8 cellular contexts compared by ENCODE assay signal in the genomic region with DNA sequence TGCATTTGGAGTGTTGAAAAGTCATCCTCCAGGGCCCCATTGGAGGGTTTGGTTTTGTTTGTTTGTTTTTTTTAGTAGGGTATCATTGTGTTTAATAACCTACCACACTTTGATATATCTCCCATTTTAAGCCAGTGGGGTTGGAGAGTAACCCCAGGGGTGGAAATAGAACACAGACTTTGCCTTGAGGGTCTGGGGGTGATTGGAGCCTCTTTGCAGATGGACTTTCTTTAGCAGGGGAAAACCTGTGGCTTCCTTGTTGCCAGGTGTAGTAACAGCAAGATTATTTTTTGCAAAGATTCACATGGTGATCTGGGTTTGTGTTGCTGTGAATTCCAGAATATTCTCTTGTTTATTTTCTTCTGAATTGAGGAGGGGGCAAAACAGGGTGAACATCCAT. TPM values are rescaled to one million over a fixed set of nuclear protein-coding genes. Genes with fewer than 3 reads are reported as not detected.
DNase-seq lines count a peak whose midpoint lies in the region; ATAC-seq, FAIRE-seq and TF ChIP-seq lines count a peak whose summit lies in the region.

No MANE protein-coding gene starts in this region.

- H3K4me3 ChIP-seq in adipocyte (ENCODE audit: low read length) (peak overlapping the region; percentile 90), HepG2 (replicated peaks in 1 of 3; ENCODE audit: insufficient read depth in 1 of 3, low read depth in 2 of 3, low read length in 3 of 3) (peak overlapping the region; percentile 90 to 94 (median 94)), tibial artery (peak overlapping the region; percentile 83 to 93)

- intact Hi-C loops in HepG2 (cut with micrococcal nuclease; ENCODE audit: unreplicated experiment) (loop anchor here (5.0 kb wide), 1 partner anchor 46 kb away; no protein-coding TSS in a partner anchor), tibial artery (cut with DNase I; ENCODE audit: low total_unique reads) (loop anchor here (5.0 kb wide), 1 partner anchor 66 kb away; no protein-coding TSS in a partner anchor)

- H3K36me3 ChIP-seq in adipocyte (ENCODE audit: control insufficient read depth, insufficient read depth, low read length, severe bottlenecking) (no peaks in the 10 kb centered on the region), HepG2 (replicated peaks in 1 of 2; ENCODE audit: control insufficient read depth in 1 of 2, insufficient read depth in 2 of 2, low read length in 2 of 2) (peaks cover 0 to 2% of the 10 kb centered on the region in 2 experiments; a peak in 2 of 5 replicates), tibial artery (no peaks in the 10 kb centered on the region)

- peak overlapping the region; percentile 83 for H3K4me2 ChIP-seq in HepG2 (ENCODE audit: low read depth, low read length)

- H3K27me3 Mint-ChIP-seq in activated CD8-positive, alpha-beta memory T cell treated with anti-CD3 and anti-CD28 coated beads, Interleukin-2, amount 10 ng/mL, durations not matched to agents 7 days and 5 days: no peaks in the 10 kb centered on the region

- H3K9me3 ChIP-seq in adipocyte (ENCODE audit: control insufficient read depth, low read length) (no peaks in the 10 kb centered on the region), HepG2 (ENCODE audit: low read length) (no peaks in the 10 kb centered on the region), tibial artery (no peaks in the 10 kb centered on the region)

- POLR2A ChIA-PET in HepG2 (lab: Yijun Ruan, JAX): interaction anchor here (0.8 to 2.7 kb wide), 6 partner anchors 9 to 78 kb away, joined by 3 to 14 read pairs (median 4); partner anchors contain the start of gene CEP20

- TF ChIP-seq CTCF in HepG2 (CRISPR knock-in tag; IDR thresholded peaks at IDR 0.05) (no peak), tibial artery (IDR thresholded peaks at IDR 0.05) (no peak)

- H2AFZ ChIP-seq in HepG2 (ENCODE audit: low read length): no peak overlapping the region

- peaks cover 23% of the 10 kb centered on the region for H3K36me3 Mint-ChIP-seq in activated CD8-positive, alpha-beta memory T cell treated with anti-CD3 and anti-CD28 coated beads, Interleukin-2, amount 10 ng/mL, durations not matched to agents 7 days and 5 days

- no peak for TF ChIP-seq POLR2A in HepG2 (IDR thresholded peaks at IDR 0.05; ENCODE audit: insufficient read depth in 1 of 2, low read depth in 2 of 2, low read length in 2 of 2)

- in situ Hi-C loops in HepG2 (cut with HindIII; ENCODE audit: extremely low pct_ligation_motif_present, low pct_unique_long_range_greater_than_20kb): no loop called here

- no peak for FAIRE-seq in HepG2 (lab: Jason Lieb, UNC)

- H3K27ac ChIP-seq in HepG2 (ENCODE audit: extremely low read length, insufficient read depth, low read length): peak overlapping the region; percentile 11
- H3K27ac ChIP-seq in tibial artery: peak overlapping the region; percentile 74 to 87

- H3K27ac Mint-ChIP-seq in activated CD8-positive, alpha-beta memory T cell treated with anti-CD3 and anti-CD28 coated beads, Interleukin-2, amount 10 ng/mL, durations not matched to agents 7 days and 5 days: peak overlapping the region; percentile 97

- no peak for TF ChIP-seq EP300 in HepG2 (IDR thresholded peaks at IDR 0.05; ENCODE audit: low read depth in 2 of 2, low read length in 2 of 2)
- TF ChIP-seq EP300 in HepG2 (CRISPR knock-in tag; IDR thresholded peaks at IDR 0.05; ENCODE audit: borderline replicate concordance): no peak

- H3K4me1 Mint-ChIP-seq in activated CD8-positive, alpha-beta memory T cell treated with anti-CD3 and anti-CD28 coated beads, Interleukin-2, amount 10 ng/mL, durations not matched to agents 7 days and 5 days: peaks cover 51% of the 10 kb centered on the region

- ATAC-seq in activated CD8-positive, alpha-beta memory T cell treated with anti-CD3 and anti-CD28 coated beads, Interleukin-2, amount 10 ng/mL, durations not matched to agents 7 days and 5 days: no peak
- ATAC-seq in HepG2 (no peak), GM18909 (IDR thresholded peaks at IDR 0.05; ENCODE audit: poor library complexity, unreplicated experiment) (no peak)

- H3K9me3 Mint-ChIP-seq in activated CD8-positive, alpha-beta memory T cell treated with anti-CD3 and anti-CD28 coated beads, Interleukin-2, amount 10 ng/mL, durations not matched to agents 7 days and 5 days (ENCODE audit: low read depth): no peaks in the 10 kb centered on the region

- H3K4me1 ChIP-seq in adipocyte (ENCODE audit: control insufficient read depth, insufficient read depth, low read length) (peaks cover 48% of the 10 kb centered on the region), HepG2 (ENCODE audit: insufficient read depth, low read length) (peaks cover 72% of the 10 kb centered on the region), tibial artery (peaks cover 0 to 66% (median 28%) of the 10 kb centered on the region in 4 donors)

- DNase-seq in activated CD8-positive, alpha-beta memory T cell treated with anti-CD3 and anti-CD28 coated beads, Interleukin-2, amount 10 ng/mL, durations not matched to agents 7 days and 5 days: no peak
- DNase-seq in activated CD8-positive, alpha-beta memory T cell treated with anti-CD3 and anti-CD28 coated beads, Interleukin-2, amount 50 U/mL, for 48 hours: no peak
- DNase-seq in adipocyte (ENCODE audit: low read depth): no peak
- DNase-seq in HepG2 (ENCODE audit: low spot score): no peak
- DNase-seq in tibial artery: no peak
- DNase-seq in NCI-H226: no peak
- no peak for DNase-seq in activated CD8-positive, alpha-beta memory T cell treated with anti-CD3 and anti-CD28 coated beads for 24 hours

- no TSS peak for BruUV-seq in HepG2 (replicated peaks; lab: Mats Ljungman, UMichigan)

- no peaks in the 10 kb centered on the region for H3K27me3 ChIP-seq in adipocyte (replicated peaks; ENCODE audit: control insufficient read depth, insufficient read depth, low read length)
- H3K27me3 ChIP-seq in HepG2 (ENCODE audit: control insufficient read depth in 1 of 2, insufficient read depth in 2 of 2, low read length in 2 of 2): no peaks in the 10 kb centered on the region; a peak in 1 of 5 replicates
- H3K27me3 ChIP-seq in tibial artery: no peaks in the 10 kb centered on the region

- H3K4me3 Mint-ChIP-seq in activated CD8-positive, alpha-beta memory T cell treated with anti-CD3 and anti-CD28 coated beads, Interleukin-2, amount 10 ng/mL, durations not matched to agents 7 days and 5 days: peak overlapping the region; percentile 91

- H3K79me2 ChIP-seq in HepG2 (ENCODE audit: insufficient read depth, low read length): peaks cover 63% of the 10 kb centered on the region

- H3K9ac ChIP-seq in adipocyte (ENCODE audit: low read length): peak overlapping the region; percentile 95
- peak overlapping the region; percentile 84 for H3K9ac ChIP-seq in HepG2 (ENCODE audit: insufficient read depth, low read depth, low read length)

- no peak for TF ChIP-seq RAD21 in HepG2 (CRISPR knock-in tag; IDR thresholded peaks at IDR 0.05)

- CTCF ChIA-PET in activated CD8-positive, alpha-beta memory T cell treated with anti-CD3 and anti-CD28 coated beads, Interleukin-2, amount 10 ng/mL, durations not matched to agents 7 days and 5 days (lab: Charles Lee): interaction anchor here (0.9 to 3.1 kb wide), 4 partner anchors 9 to 94 kb away, joined by 3 to 11 read pairs (median 6); no protein-coding TSS in a partner anchor
- CTCF ChIA-PET in HepG2 (lab: Yijun Ruan, JAX; ENCODE audit: low intra/inter-chr PET ratio, low total read pairs): no interaction called here

- H4K20me1 ChIP-seq in HepG2 (ENCODE audit: insufficient read depth, low read length): peaks cover 40% of the 10 kb centered on the region

TF ChIP-seq in HepG2, 621 proteins besides CTCF, POLR2A, EP300 and RAD21 (continues in another document):
- peak; percentile 11; the same call in 1 of the 2 replicates for TF ChIP-seq KAT7 (CRISPR knock-in tag; IDR thresholded peaks at IDR 0.05; ENCODE audit: borderline replicate concordance)
- TF ChIP-seq SMYD3 (CRISPR knock-in tag; IDR thresholded peaks at IDR 0.05): 0 out of 2 replicates have a peak, but pooled peaks have one; percentile 23
- 0 out of 2 replicates have a peak, but pooled peaks have one; percentile 27 for TF ChIP-seq ZNF337 (CRISPR knock-in tag; IDR thresholded peaks at IDR 0.05; ENCODE audit: borderline replicate concordance, low read depth)
- TF ChIP-seq TARDBP (CRISPR knock-in tag; IDR thresholded peaks at IDR 0.05): peak; percentile 46; the same call in 1 of the 2 replicates
- no peak for TF ChIP-seq ZFX (CRISPR knock-in tag; IDR thresholded peaks at IDR 0.05; ENCODE audit: low read depth)
- TF ChIP-seq ZNF205 (CRISPR knock-in tag; IDR thresholded peaks at IDR 0.05): peak; percentile 12; the same call in 1 of the 2 replicates
- peak; percentile 2; the same call in 1 of the 2 replicates for TF ChIP-seq ZNF441 (CRISPR knock-in tag; IDR thresholded peaks at IDR 0.05; ENCODE audit: borderline replicate concordance)
- no peak for TF ChIP-seq GABPA (IDR thresholded peaks at IDR 0.05; ENCODE audit: low read depth, low read length)
- no peak for TF ChIP-seq GABPA (CRISPR knock-in tag; IDR thresholded peaks at IDR 0.05; ENCODE audit: low read depth)

RNA-seq across cellular contexts. Expression of gene ABCC1, which starts 1.5 kb away (rescaled TPM):
- 10 to 100 TPM; 54.9 to 76.8 TPM for total RNA-seq in activated CD8-positive, alpha-beta memory T cell treated with anti-CD3 and anti-CD28 coated beads, Interleukin-2, amount 10 ng/mL, durations not matched to agents 7 days and 5 days
- 10.2 and 13.0 TPM in 2 replicates for total RNA-seq in HepG2 (2016; rRNA removed; fragmentation: Illumina TruSeq; extraction: Trizol)
- 6.2 and 6.4 TPM in 2 replicates for total RNA-seq in HepG2 (2016; cell fraction: cytosol; rRNA removed; fragmentation: Illumina TruSeq; extraction: Trizol; ENCODE audit: low read depth)
- total RNA-seq in HepG2 (2016; cell fraction: insoluble cytoplasmic fraction; rRNA removed; fragmentation: Illumina TruSeq; extraction: Trizol): 8.4 and 12.8 TPM in 2 replicates
- total RNA-seq in HepG2 (2016; cell fraction: membrane; rRNA removed; fragmentation: Illumina TruSeq; extraction: Trizol): 7.7 and 8.5 TPM in 2 replicates
- 23.8 and 28.6 TPM in 2 replicates for total RNA-seq in HepG2 (2016; cell fraction: nucleus; rRNA removed; fragmentation: Illumina TruSeq; extraction: Trizol)
- polyA plus RNA-seq in HepG2 (2011; rRNA removed): 30.6 and 38.1 TPM in 2 replicates
- 14.1 and 14.7 TPM in 2 replicates for polyA plus RNA-seq in HepG2 (2011; cell fraction: cytosol; rRNA removed)
- 110 and 133 TPM in 2 replicates for polyA plus RNA-seq in HepG2 (2011; cell fraction: nucleus; rRNA removed)
- 23.1 and 36.8 TPM in 2 replicates for polyA plus RNA-seq in HepG2 (2012)
- 1.3 TPM in 2 replicates for polyA plus RNA-seq in HepG2 (2016; cell fraction: cytosol; fragmentation: Illumina TruSeq; extraction: Trizol; ENCODE audit: low read depth)
- polyA plus RNA-seq in HepG2 (2016; cell fraction: insoluble cytoplasmic fraction; fragmentation: Illumina TruSeq; extraction: Trizol; ENCODE audit: low read depth): 6.5 and 9.3 TPM in 2 replicates
- 2.5 and 3.5 TPM in 2 replicates for polyA plus RNA-seq in HepG2 (2016; cell fraction: membrane; fragmentation: Illumina TruSeq; extraction: Trizol; ENCODE audit: low read depth)
- polyA plus RNA-seq in HepG2 (2016; cell fraction: nucleus; fragmentation: Illumina TruSeq; extraction: Trizol; ENCODE audit: insufficient read depth, low read depth): 47.8 and 49.6 TPM in 2 replicates
- 87.8 and 152 TPM in 2 replicates for polyA minus RNA-seq in HepG2 (2011; rRNA and poly(A)+ RNA removed; ENCODE audit: low replicate concordance)
- 36.7 and 46.7 TPM in 2 replicates for polyA minus RNA-seq in HepG2 (2011; cell fraction: cytosol; rRNA and poly(A)+ RNA removed)
- 61.3 and 64.6 TPM in 2 replicates for polyA minus RNA-seq in HepG2 (2011; cell fraction: nucleus; rRNA and poly(A)+ RNA removed)
